ENCODE assay signal across 9 cellular contexts in genomic region chr3:168093790-168094189, GRCh38. TPM values are rescaled to one million over a fixed set of nuclear protein-coding genes. Genes with fewer than 3 reads are reported as not detected.
DNase-seq lines count a peak whose midpoint lies in the region; ATAC-seq and TF ChIP-seq lines count a peak whose summit lies in the region.
"Had no signal": no experiment of that assay in that cellular context is flagged by ENCODE, and none has a peak within 500 bp of the region (broad histone marks: within the 10 kb centered on the region; RNA-seq: fewer than 3 reads in every experiment).

No MANE protein-coding gene starts in this region.

- peak overlapping the region; percentile 48 to 94 for H3K27ac ChIP-seq in coronary artery

- H3K4me3 ChIP-seq in AG04449 (ENCODE audit: low read depth, low read length) (peak overlapping the region; percentile 96), MG63 (peak overlapping the region; percentile 69), coronary artery (peak overlapping the region; percentile 86)

- no peaks in the 10 kb centered on the region for H3K9me3 ChIP-seq in MG63

- H3K27me3 ChIP-seq in MG63: no peaks in the 10 kb centered on the region

- no peak for ATAC-seq in natural killer cell
- no peak for ATAC-seq in HG03135 (IDR thresholded peaks at IDR 0.05; ENCODE audit: unreplicated experiment)
- no peak for ATAC-seq in HG03108 (IDR thresholded peaks at IDR 0.05; ENCODE audit: unreplicated experiment)

- no peaks in the 10 kb centered on the region for H3K36me3 Mint-ChIP-seq in natural killer cell

- no peak for TF ChIP-seq CTCF in AG04449 (IDR thresholded peaks at IDR 0.05; ENCODE audit: insufficient read depth, low read length, missing control alignments)
- TF ChIP-seq CTCF in coronary artery (IDR thresholded peaks at IDR 0.05): no peak
- TF ChIP-seq CTCF in natural killer cell (IDR thresholded peaks at IDR 0.05): no peak

- DNase-seq in AG04449 (ENCODE audit: low read depth, low spot score) (no peak), MG63 (no peak), coronary artery (ENCODE audit: low spot score) (no peak), natural killer cell (no peak), HT-29 (ENCODE audit: low spot score) (no peak), SIG-M5 treated with dmso at 0.1 percent for 504 hours (lab: John Stamatoyannopoulos, UW; ENCODE audit: unreplicated experiment) (no peak)
- DNase-seq: activated CD4-positive, alpha-beta T cell treated with anti-CD3 and anti-CD28 coated beads, Interleukin-2, amount 50 U/mL, for 4 hours had no signal

- no peak overlapping the region for H3K27ac Mint-ChIP-seq in natural killer cell

- intact Hi-C loops in natural killer cell (cut with micrococcal nuclease): loop anchor here (2.0 kb wide), 1 partner anchor 47 kb away; no protein-coding TSS in a partner anchor

- no peaks in the 10 kb centered on the region for H3K27me3 Mint-ChIP-seq in natural killer cell (ENCODE audit: low read depth in 2 of 2)

- CTCF ChIA-PET in AG04449 (lab: Yijun Ruan, JAX): interaction anchor here (0.8 to 2.2 kb wide), 8 partner anchors 20 to 74 kb away, joined by 3 to 11 read pairs (median 6); no protein-coding TSS in a partner anchor

- POLR2A ChIA-PET in AG04449 (lab: Yijun Ruan, JAX): no interaction called here

- no peaks in the 10 kb centered on the region for H3K9me3 Mint-ChIP-seq in natural killer cell

- peak overlapping the region; percentile 53 for H3K4me3 Mint-ChIP-seq in natural killer cell

- H3K36me3 ChIP-seq in MG63: no peaks in the 10 kb centered on the region; the same call in 1 of the 2 replicates

- peaks cover 36 to 49% of the 10 kb centered on the region in 2 donors for H3K4me1 Mint-ChIP-seq in natural killer cell

RNA-seq across cellular contexts. Expression of gene GOLIM4, which starts 1.9 kb away (rescaled TPM):
- total RNA-seq in MG63 (2014; rRNA removed; shearing (Covaris generic); ENCODE audit: low replicate concordance): 19.7 and 46.8 TPM in 2 replicates
- total RNA-seq in natural killer cell: 10 to 100 TPM; 13.7 to 17.9 (median 17.9) TPM
- total RNA-seq in HT-29 (2014; rRNA removed; shearing (Covaris generic)): 20.2 and 21.4 TPM in 2 replicates
